34 cellular contexts compared by ENCODE assay signal in the genomic region with DNA sequence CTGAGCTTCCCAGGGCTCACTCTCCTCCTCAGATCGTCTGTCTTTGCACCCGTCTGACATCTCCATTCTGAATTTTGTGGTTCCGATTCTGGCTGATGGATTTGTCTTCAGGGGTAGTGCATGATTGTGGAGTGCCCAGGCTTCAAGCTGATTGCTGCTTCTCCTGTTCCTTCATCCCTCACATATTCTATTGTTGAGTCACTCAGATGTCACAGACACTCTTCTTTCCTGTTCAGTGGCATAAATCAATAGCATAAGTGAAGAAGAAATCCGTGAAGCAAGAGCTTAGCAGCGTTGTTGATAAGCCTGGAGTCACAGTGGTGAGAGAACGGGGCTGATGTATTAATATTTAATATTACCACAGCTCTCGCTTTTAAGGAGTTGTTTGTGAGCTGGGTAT.
DNase-seq lines count a peak whose midpoint lies in the region; ATAC-seq, FAIRE-seq and TF ChIP-seq lines count a peak whose summit lies in the region.
"Had no signal": no experiment of that assay in that cellular context is flagged by ENCODE, and none has a peak within 500 bp of the region (broad histone marks: within the 10 kb centered on the region; RNA-seq: fewer than 3 reads in every experiment).

No MANE protein-coding gene starts in this region.

- no peak overlapping the region for H3K4me3 ChIP-seq in ACC112 (ENCODE audit: low read depth, low read length)
- H3K4me3 ChIP-seq in HCT116 (replicated peaks in 1 of 2; ENCODE audit: low read depth in 1 of 2, low read length in 2 of 2): no peak overlapping the region
- H3K4me3 ChIP-seq in astrocyte (ENCODE audit: insufficient read depth, low read depth, low read length): no peak overlapping the region
- H3K4me3 ChIP-seq: BLaER1 treated with 17β-estradiol and CSF1 and Interleukin-3, amounts not matched to agents 10 nM and 100 nM; heart right ventricle; lung; psoas muscle; skin epidermis; transverse colon had no signal

- H3K27me3 ChIP-seq in ACC112 (ENCODE audit: insufficient read depth, low read length) (no peaks in the 10 kb centered on the region), HCT116 (ENCODE audit: insufficient read depth, low read length) (no peaks in the 10 kb centered on the region), astrocyte (ENCODE audit: insufficient read depth, low read length) (no peaks in the 10 kb centered on the region)
- H3K27me3 ChIP-seq: BLaER1 treated with 17β-estradiol and CSF1 and Interleukin-3, amounts not matched to agents 10 nM and 100 nM; foreskin keratinocyte; heart right ventricle; transverse colon had no signal

- intact Hi-C loops in HCT116 (cut with micrococcal nuclease): no loop called here

- H3K27me3 Mint-ChIP-seq in astrocyte (ENCODE audit: low read depth, unreplicated experiment): no peaks in the 10 kb centered on the region
- H3K27me3 Mint-ChIP-seq: activated naive CD8-positive, alpha-beta T cell treated with anti-CD3 and anti-CD28 coated beads for 36 hours; effector memory CD8-positive, alpha-beta T cell; natural killer cell treated with Interleukin-12 subunit alpha and Interleukin-12 subunit beta and Interleukin-15 and Interleukin-18, amount 100 ng/mL, for 72 hours; stimulated activated memory B cell treated with anti-CD40 and anti-IgM and Interleukin-4, amounts not matched to agents 10 μg/mL and 1 μg/mL and 100 μg/mL, for 72 hours had no signal

- CTCF ChIA-PET in HCT116 (lab: Charles Lee): interaction anchor here (1.0 to 1.8 kb wide), 4 partner anchors 126 to 306 kb away, joined by 4 to 15 read pairs (median 4); no protein-coding TSS in a partner anchor

- no TSS peak for BruUV-seq in HCT116 (replicated peaks; lab: Mats Ljungman, UMichigan)

- no peak overlapping the region for H2AFZ ChIP-seq in ACC112 (ENCODE audit: low read length, unreplicated experiment)
- no peak overlapping the region for H2AFZ ChIP-seq in HCT116 (ENCODE audit: low read depth, low read length, poor library complexity, severe bottlenecking)
- H2AFZ ChIP-seq in astrocyte (ENCODE audit: low read depth, low read length): no peak overlapping the region

- peaks cover 16% of the 10 kb centered on the region; the same call in 1 of the 2 replicates for H3K36me3 ChIP-seq in ACC112 (ENCODE audit: insufficient read depth, low read length)
- peaks cover 0 to 27% of the 10 kb centered on the region in 2 experiments; a peak in 1 of 4 replicates for H3K36me3 ChIP-seq in HCT116 (ENCODE audit: control insufficient read depth in 1 of 2, insufficient read depth in 2 of 2, low read length in 2 of 2)
- H3K36me3 ChIP-seq in astrocyte (ENCODE audit: insufficient read depth, low read length): peaks cover 6% of the 10 kb centered on the region
- H3K36me3 ChIP-seq: transverse colon had no signal

- no peak overlapping the region for H3K27ac Mint-ChIP-seq in astrocyte (ENCODE audit: unreplicated experiment)
- H3K27ac Mint-ChIP-seq: activated naive CD8-positive, alpha-beta T cell treated with anti-CD3 and anti-CD28 coated beads for 36 hours; effector memory CD8-positive, alpha-beta T cell; natural killer cell treated with Interleukin-12 subunit alpha and Interleukin-12 subunit beta and Interleukin-15 and Interleukin-18, amount 100 ng/mL, for 72 hours; stimulated activated memory B cell treated with anti-CD40 and anti-IgM and Interleukin-4, amounts not matched to agents 10 μg/mL and 1 μg/mL and 100 μg/mL, for 72 hours had no signal

- RAD21 ChIA-PET in HCT116 (lab: Charles Lee; ENCODE audit: low non-redundant PET in 1 of 2, low total read pairs in 2 of 2, uncharacterized antibody in 2 of 2, unreplicated experiment in 2 of 2): interaction anchor here (1.0 to 1.1 kb wide), 2 partner anchors 15 to 23 kb away, joined by 3 read pairs; no protein-coding TSS in a partner anchor

- no peaks in the 10 kb centered on the region for H3K9me3 ChIP-seq in HCT116 (ENCODE audit: control insufficient read depth in 1 of 2, insufficient read depth in 1 of 2, low read depth in 1 of 2, low read length in 2 of 2)
- H3K9me3 ChIP-seq in astrocyte (ENCODE audit: insufficient read depth, low read depth, low read length): no peaks in the 10 kb centered on the region
- H3K9me3 ChIP-seq: BLaER1 treated with 17β-estradiol and CSF1 and Interleukin-3, amounts not matched to agents 10 nM and 100 nM; heart right ventricle; psoas muscle; transverse colon had no signal

- H3K4me1 Mint-ChIP-seq in astrocyte (ENCODE audit: low read depth, unreplicated experiment): peaks cover 27% of the 10 kb centered on the region
- H3K4me1 Mint-ChIP-seq: activated naive CD8-positive, alpha-beta T cell treated with anti-CD3 and anti-CD28 coated beads for 36 hours; stimulated activated memory B cell treated with anti-CD40 and anti-IgM and Interleukin-4, amounts not matched to agents 10 μg/mL and 1 μg/mL and 100 μg/mL, for 72 hours had no signal

- ATAC-seq in HCT116: peak; percentile 56
- ATAC-seq in HG02852 (IDR thresholded peaks at IDR 0.05; ENCODE audit: unreplicated experiment): no peak
- ATAC-seq: effector memory CD8-positive, alpha-beta T cell; foreskin keratinocyte; heart right ventricle; natural killer cell treated with Interleukin-12 subunit alpha and Interleukin-12 subunit beta and Interleukin-15 and Interleukin-18, amount 100 ng/mL, for 72 hours; psoas muscle; stimulated activated memory B cell treated with anti-CD40 and anti-IgM and Interleukin-4, amounts not matched to agents 10 μg/mL and 1 μg/mL and 100 μg/mL, for 72 hours had no signal

- no peaks in the 10 kb centered on the region for H3K9me2 ChIP-seq in HCT116 (ENCODE audit: insufficient read depth)

- H3K79me2 ChIP-seq in ACC112 (ENCODE audit: control insufficient read depth, insufficient read depth, low read length, unreplicated experiment) (no peaks in the 10 kb centered on the region), HCT116 (ENCODE audit: insufficient read depth, low read length) (peaks cover 25% of the 10 kb centered on the region; the same call in 1 of the 2 replicates), astrocyte (ENCODE audit: insufficient read depth, low read length) (no peaks in the 10 kb centered on the region)

- POLR2A ChIA-PET in HCT116 (lab: Charles Lee): interaction anchor here (0.7 to 1.6 kb wide), 5 partner anchors 21 to 316 kb away, joined by 3 to 4 read pairs (median 4); no protein-coding TSS in a partner anchor

- peak overlapping the region; percentile 48 for H3K27ac ChIP-seq in ACC112 (ENCODE audit: low read depth, low read length)
- peak overlapping the region; percentile 78 for H3K27ac ChIP-seq in HCT116 (ENCODE audit: low read depth, low read length)
- H3K27ac ChIP-seq in astrocyte (ENCODE audit: low read depth, low read length): no peak overlapping the region
- H3K27ac ChIP-seq: BLaER1 treated with 17β-estradiol and CSF1 and Interleukin-3, amounts not matched to agents 10 nM and 100 nM; foreskin keratinocyte; heart right ventricle; KMS-11; psoas muscle; skin epidermis; transverse colon; VCaP had no signal

- 0 out of 2 replicates have a peak, but pooled peaks have one; percentile 9 for TF ChIP-seq RAD21 in HCT116 (IDR thresholded peaks at IDR 0.05; ENCODE audit: low read depth)

- peaks cover 14% of the 10 kb centered on the region for H3K36me3 Mint-ChIP-seq in astrocyte (ENCODE audit: low read depth, unreplicated experiment)

- H3K9ac ChIP-seq in HCT116 (ENCODE audit: low read length): peak overlapping the region; percentile 14
- peak overlapping the region; percentile 27 for H3K9ac ChIP-seq in astrocyte (ENCODE audit: low read length)
- H3K9ac ChIP-seq: BLaER1 treated with 17β-estradiol and CSF1 and Interleukin-3, amounts not matched to agents 10 nM and 100 nM; KMS-11 had no signal

- H4K20me1 ChIP-seq in HCT116 (ENCODE audit: insufficient read depth): no peaks in the 10 kb centered on the region
- H4K20me1 ChIP-seq in astrocyte (ENCODE audit: insufficient read depth, low read length): no peaks in the 10 kb centered on the region

- no peak overlapping the region for H3K4me3 Mint-ChIP-seq in astrocyte (ENCODE audit: unreplicated experiment)
- H3K4me3 Mint-ChIP-seq: activated naive CD8-positive, alpha-beta T cell treated with anti-CD3 and anti-CD28 coated beads for 36 hours; effector memory CD8-positive, alpha-beta T cell; natural killer cell treated with Interleukin-12 subunit alpha and Interleukin-12 subunit beta and Interleukin-15 and Interleukin-18, amount 100 ng/mL, for 72 hours; stimulated activated memory B cell treated with anti-CD40 and anti-IgM and Interleukin-4, amounts not matched to agents 10 μg/mL and 1 μg/mL and 100 μg/mL, for 72 hours had no signal

- no peaks in the 10 kb centered on the region for H3K9me3 Mint-ChIP-seq in astrocyte (ENCODE audit: unreplicated experiment)
- H3K9me3 Mint-ChIP-seq: activated naive CD8-positive, alpha-beta T cell treated with anti-CD3 and anti-CD28 coated beads for 36 hours; effector memory CD8-positive, alpha-beta T cell; natural killer cell treated with Interleukin-12 subunit alpha and Interleukin-12 subunit beta and Interleukin-15 and Interleukin-18, amount 100 ng/mL, for 72 hours; stimulated activated memory B cell treated with anti-CD40 and anti-IgM and Interleukin-4, amounts not matched to agents 10 μg/mL and 1 μg/mL and 100 μg/mL, for 72 hours had no signal

- no peak for TF ChIP-seq POLR2A in HCT116 (IDR thresholded peaks at IDR 0.05; ENCODE audit: borderline replicate concordance, extremely low read depth, insufficient read depth, insufficient read length)

- H3K4me2 ChIP-seq in HCT116 (ENCODE audit: low read length) (peak overlapping the region; percentile 44), astrocyte (ENCODE audit: low read length) (peak overlapping the region; percentile 28)
- H3K4me2 ChIP-seq: BLaER1 treated with 17β-estradiol and CSF1 and Interleukin-3, amounts not matched to agents 10 nM and 100 nM; KMS-11 had no signal

- FAIRE-seq in astrocyte (lab: Jason Lieb, UNC): no peak

- TF ChIP-seq CTCF in HCT116 (IDR thresholded peaks at IDR 0.05 in 2 of 3, conservative IDR thresholded peaks at IDR 0.05 in 1 of 3; ENCODE audit: borderline replicate concordance in 1 of 3, insufficient read depth in 1 of 3, low read depth in 2 of 3, low read length in 2 of 3): no peak
- no peak for TF ChIP-seq CTCF in astrocyte (IDR thresholded peaks at IDR 0.05; ENCODE audit: insufficient read depth, low read depth, low read length)

- DNase-seq in HCT116 (ENCODE audit: low read depth, low spot score): peak; percentile 57
- DNase-seq in astrocyte (ENCODE audit: low read depth): peak; percentile 44
- DNase-seq in kidney glomerular epithelial cell (lab: John Stamatoyannopoulos, UW): peak; percentile 65
- no peak for DNase-seq in HCEC 1CT
- DNase-seq in NCI-H524 treated with DMSO at 0.1 percent for 48 hours (lab: John Stamatoyannopoulos, UW): no peak
- no peak for DNase-seq in NCI-H82 (lab: John Stamatoyannopoulos, UW)
- DNase-seq: activated CD4-positive, alpha-beta T cell treated with anti-CD3 and anti-CD28 coated beads for 4 hours; activated effector memory CD4-positive, alpha-beta T cell treated with anti-CD3 and anti-CD28 coated beads, Interleukin-2, amount 50 U/mL, for 16 hours; activated naive CD8-positive, alpha-beta T cell treated with anti-CD3 and anti-CD28 coated beads for 36 hours; activated T-cell treated with anti-CD3 and anti-CD28 coated beads for 4 hours; aorta; caudate nucleus; cortex of kidney; DMS79; effector memory CD8-positive, alpha-beta T cell; foreskin keratinocyte; heart right ventricle; MM.1S; NCI-H1417 treated with DMSO at 0.1 percent for 48 hours; NCI-H2081; NCI-H526; psoas muscle; SIG-M5; SW 1271; transverse colon had no signal

- H3K4me1 ChIP-seq in ACC112 (ENCODE audit: control insufficient read depth, insufficient read depth, low read length, unreplicated experiment) (peaks cover 43% of the 10 kb centered on the region), HCT116 (ENCODE audit: control insufficient read depth in 1 of 2, insufficient read depth in 2 of 2, low read length in 2 of 2) (peaks cover 76 to 94% of the 10 kb centered on the region in 2 experiments), astrocyte (ENCODE audit: insufficient read depth, low read length) (peaks cover 31% of the 10 kb centered on the region)
- H3K4me1 ChIP-seq: foreskin keratinocyte had no signal

Comparison
In these comparisons a context has a peak if more than half of its experiments do, and no peak if none do; other contexts are left out.
1. DNase-seq: peak in HCT116 (single experiment), astrocyte (single experiment) and kidney glomerular epithelial cell (single experiment); none in HCEC 1CT (single experiment), NCI-H524 treated with DMSO at 0.1 percent for 48 hours (single experiment) and NCI-H82 (single experiment).